8 cellular contexts compared by ENCODE assay signal in genomic region chr2:15636972-15637785, GRCh38.
A peak's percentile ranks its signal among the peaks of the same experiment; 100 is the strongest.
DNase-seq lines count a peak whose midpoint lies in the region; TF ChIP-seq lines count a peak whose summit lies in the region.

No MANE protein-coding gene starts in this region.

- DNase-seq in NCI-H82 (lab: John Stamatoyannopoulos, UW) (peak; percentile 76), NCI-H82 treated with DMSO at 0.1 percent for 48 hours (lab: John Stamatoyannopoulos, UW; ENCODE audit: unreplicated experiment) (no peak), HAP-1 (ENCODE audit: low spot score in 2 of 2) (peak; percentile 51 to 71), T-helper 2 cell (peak in 4 of 5 experiments; percentile 2 to 42 (median 30)), brain pericyte (ENCODE audit: low read depth, low spot score) (peak; percentile 46), inferior parietal cortex (ENCODE audit: extremely low spot score) (peak; percentile 92)
- peak; percentile 7 to 32 for DNase-seq in stimulated activated CD4-positive, alpha-beta T cell treated with anti-CD3 and anti-CD28 coated beads, Interleukin-1b, Interleukin-23, amount 100 ng/mL, for 1 hour (ENCODE audit: low read depth in 2 of 2)

- H3K79me2 ChIP-seq in Loucy (ENCODE audit: insufficient read depth, low read length) = no peaks in the 10 kb centered on the region

- H3F3A ChIP-seq in Loucy (ENCODE audit: low read depth) = no peaks in the 10 kb centered on the region

- TF ChIP-seq CTCF in Loucy (conservative IDR thresholded peaks at IDR 0.05; ENCODE audit: low read length) = peak; percentile 99

- no peak overlapping the region for H3K4me2 ChIP-seq in Loucy (ENCODE audit: low read depth, low read length, poor library complexity, severe bottlenecking)

- H3K9ac ChIP-seq in Loucy (ENCODE audit: low read depth, low read length, poor library complexity, severe bottlenecking) = no peak overlapping the region

- H3K4me3 ChIP-seq in HAP-1 (no peak overlapping the region), Loucy (ENCODE audit: low read length, poor library complexity, severe bottlenecking) (no peak overlapping the region)

- no peaks in the 10 kb centered on the region for H4K20me1 ChIP-seq in Loucy (ENCODE audit: insufficient read depth, low read length, poor library complexity, severe bottlenecking)

- no peaks in the 10 kb centered on the region for H3K9me2 ChIP-seq in Loucy (replicated peaks; ENCODE audit: low read depth, low read length)

- H3K4me1 ChIP-seq in HAP-1 = no peaks in the 10 kb centered on the region
- H3K4me1 ChIP-seq in Loucy (ENCODE audit: insufficient read depth, low read length, poor library complexity, severe bottlenecking) = peaks cover 11% of the 10 kb centered on the region

- H3K36me3 ChIP-seq in HAP-1 (replicated peaks) = peaks cover 53% of the 10 kb centered on the region
- H3K36me3 ChIP-seq in Loucy (ENCODE audit: insufficient read depth, low read length) = peaks cover 34% of the 10 kb centered on the region; the same call in 1 of the 2 replicates

- H3K9me3 ChIP-seq in HAP-1 (no peaks in the 10 kb centered on the region), Loucy (ENCODE audit: insufficient read depth, low read depth, low read length) (no peaks in the 10 kb centered on the region)

- in situ Hi-C loops in HAP-1 (cut with MboI; ENCODE audit: low sequenced_read_pairs) = loop anchor here (5.0 to 25.0 kb wide), 3 partner anchors 300 to 870 kb away; partner anchors contain the start of gene MYCN

- no peak overlapping the region for H2AFZ ChIP-seq in Loucy (ENCODE audit: low read length)

- H3K27me3 ChIP-seq in HAP-1 (ENCODE audit: low read depth) (no peaks in the 10 kb centered on the region), Loucy (ENCODE audit: insufficient read depth, low read length, poor library complexity, severe bottlenecking) (no peaks in the 10 kb centered on the region)
